Comparison of ENCODE assay signal across 8 cellular contexts in the genomic region with DNA sequence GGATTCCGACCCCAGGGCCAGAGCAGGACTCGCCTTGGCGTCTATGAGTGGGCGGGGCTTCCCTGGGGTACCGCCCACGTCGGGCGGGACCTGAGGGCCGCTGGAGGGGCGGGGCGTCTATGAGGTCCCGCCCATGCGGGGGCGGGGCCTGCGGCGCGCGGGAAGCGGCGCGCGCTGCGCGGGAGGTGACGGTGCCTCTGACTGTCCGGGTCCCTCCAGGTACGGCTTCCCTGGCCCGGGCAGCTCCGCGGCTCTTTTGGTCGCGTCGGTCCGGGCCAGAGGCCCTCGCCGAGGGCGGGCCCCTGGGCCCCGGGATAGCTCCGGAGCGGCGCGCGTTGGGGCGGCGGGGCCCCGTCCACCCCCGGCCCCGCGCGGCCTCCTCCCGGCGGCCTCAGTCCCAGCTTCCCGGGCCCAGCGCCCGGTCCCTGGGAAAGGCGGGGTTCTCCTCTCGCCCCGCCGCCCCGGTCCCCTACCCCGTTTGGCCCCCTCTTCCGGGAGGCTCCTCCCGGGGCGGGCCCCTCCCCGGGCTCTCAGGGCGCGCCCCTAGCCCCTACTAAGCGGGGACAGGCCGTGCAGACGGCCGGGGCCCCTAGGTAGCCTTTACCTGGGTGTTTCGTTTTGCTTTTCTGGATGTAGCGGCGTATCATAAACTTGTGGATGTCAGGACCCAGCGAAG. TPM values are rescaled to one million over a fixed set of nuclear protein-coding genes. Genes with fewer than 3 reads are reported as not detected.
DNase-seq lines count a peak whose midpoint lies in the region; ATAC-seq and TF ChIP-seq lines count a peak whose summit lies in the region.

A gene (plus strand): TSS at position 160 of the 676 bp plus-strand sequence. CDS start 745 bp downstream, outside the sequence.

- 3% methylated on average over 9 of the region's 75 CpGs for WGBS in right lobe of liver (ENCODE audit: insufficient coverage, low coverage, low lambda C conversion rate, missing lambda C conversion rate)

- no peaks in the 10 kb centered on the region for H3K9me3 Mint-ChIP-seq in activated CD4-positive, alpha-beta T cell treated with anti-CD3 and anti-CD28 coated beads, Interleukin-2, amount 10 ng/mL, durations not matched to agents 7 days and 5 days
- no peaks in the 10 kb centered on the region for H3K9me3 Mint-ChIP-seq in dendritic cell treated with granulocyte-macrophage colony-stimulating factor and Interleukin-4, amounts not matched to agents 40 ng/mL and 50 ng/mL, for 4 days

- no peaks in the 10 kb centered on the region for H3K9me3 ChIP-seq in right lobe of liver

- POLR2A ChIA-PET in activated CD4-positive, alpha-beta T cell treated with anti-CD3 and anti-CD28 coated beads, Interleukin-2, amount 10 ng/mL, durations not matched to agents 7 days and 5 days (lab: Charles Lee): no interaction called here

- no peaks in the 10 kb centered on the region for H3K4me1 ChIP-seq in right lobe of liver

- peak within 1 kb of the TSS; percentile 85 for H3K4me3 Mint-ChIP-seq in activated CD4-positive, alpha-beta T cell treated with anti-CD3 and anti-CD28 coated beads, Interleukin-2, amount 10 ng/mL, durations not matched to agents 7 days and 5 days
- peak within 1 kb of the TSS; percentile 52 for H3K4me3 Mint-ChIP-seq in dendritic cell treated with granulocyte-macrophage colony-stimulating factor and Interleukin-4, amounts not matched to agents 40 ng/mL and 50 ng/mL, for 4 days

- TF ChIP-seq POLR2A in right lobe of liver (IDR thresholded peaks at IDR 0.05): peak; percentile 38

- no peaks in the 10 kb centered on the region for H3K27me3 ChIP-seq in right lobe of liver

- H3K27ac Mint-ChIP-seq in activated CD4-positive, alpha-beta T cell treated with anti-CD3 and anti-CD28 coated beads, Interleukin-2, amount 10 ng/mL, durations not matched to agents 7 days and 5 days: peak within 1 kb of the TSS; percentile 92
- H3K27ac Mint-ChIP-seq in dendritic cell treated with granulocyte-macrophage colony-stimulating factor and Interleukin-4, amounts not matched to agents 40 ng/mL and 50 ng/mL, for 4 days: no peak within 1 kb of the TSS

- peaks cover 22% of the 10 kb centered on the region for H3K36me3 Mint-ChIP-seq in activated CD4-positive, alpha-beta T cell treated with anti-CD3 and anti-CD28 coated beads, Interleukin-2, amount 10 ng/mL, durations not matched to agents 7 days and 5 days (ENCODE audit: low read depth)
- H3K36me3 Mint-ChIP-seq in dendritic cell treated with granulocyte-macrophage colony-stimulating factor and Interleukin-4, amounts not matched to agents 40 ng/mL and 50 ng/mL, for 4 days (ENCODE audit: low read depth): no peaks in the 10 kb centered on the region

- CTCF ChIA-PET in activated CD4-positive, alpha-beta T cell treated with anti-CD3 and anti-CD28 coated beads, Interleukin-2, amount 10 ng/mL, durations not matched to agents 7 days and 5 days (lab: Charles Lee): interaction anchor here (1.3 kb wide), 1 partner anchor 8 kb away, joined by 3 read pairs; no protein-coding TSS in a partner anchor

- peak; percentile 83 for ATAC-seq in GM19035 (IDR thresholded peaks at IDR 0.05; ENCODE audit: unreplicated experiment)
- ATAC-seq in HG03342 (IDR thresholded peaks at IDR 0.05; ENCODE audit: unreplicated experiment): peak; percentile 85
- ATAC-seq in right lobe of liver: peak; percentile 97 to 99 (median 98)

- DNase-seq in AG20443 (ENCODE audit: low spot score): peak; percentile 99
- peak; percentile 62 for DNase-seq in NCI-H460 (ENCODE audit: extremely low read depth, low read depth)
- peak; percentile 80 for DNase-seq in activated CD4-positive, alpha-beta T cell treated with anti-CD3 and anti-CD28 coated beads, Interleukin-2, amount 10 ng/mL, durations not matched to agents 7 days and 5 days
- DNase-seq in right lobe of liver: peak; percentile 76 to 81 (median 80)
- peak; percentile 84 to 92 for DNase-seq in stimulated activated CD4-positive, alpha-beta T cell treated with anti-CD3 and anti-CD28 coated beads, Interleukin-2, amount 100 ng/mL, for 48 hours

- intact Hi-C loops in dendritic cell treated with granulocyte-macrophage colony-stimulating factor and Interleukin-4, amounts not matched to agents 40 ng/mL and 50 ng/mL, for 4 days (cut with micrococcal nuclease): no loop called here
- intact Hi-C loops in right lobe of liver (cut with DNase I): no loop called here

- H3K27me3 Mint-ChIP-seq in activated CD4-positive, alpha-beta T cell treated with anti-CD3 and anti-CD28 coated beads, Interleukin-2, amount 10 ng/mL, durations not matched to agents 7 days and 5 days: no peaks in the 10 kb centered on the region
- H3K27me3 Mint-ChIP-seq in dendritic cell treated with granulocyte-macrophage colony-stimulating factor and Interleukin-4, amounts not matched to agents 40 ng/mL and 50 ng/mL, for 4 days: no peaks in the 10 kb centered on the region

- no peaks in the 10 kb centered on the region for H3K36me3 ChIP-seq in right lobe of liver

- H3K4me1 Mint-ChIP-seq in activated CD4-positive, alpha-beta T cell treated with anti-CD3 and anti-CD28 coated beads, Interleukin-2, amount 10 ng/mL, durations not matched to agents 7 days and 5 days: peaks cover 28% of the 10 kb centered on the region
- no peaks in the 10 kb centered on the region for H3K4me1 Mint-ChIP-seq in dendritic cell treated with granulocyte-macrophage colony-stimulating factor and Interleukin-4, amounts not matched to agents 40 ng/mL and 50 ng/mL, for 4 days (ENCODE audit: low read depth)

- no peak within 1 kb of the TSS for H3K27ac ChIP-seq in right lobe of liver

- peak within 1 kb of the TSS; percentile 55 to 66 (median 59) for H3K4me3 ChIP-seq in right lobe of liver

- no peak for TF ChIP-seq CTCF in right lobe of liver (IDR thresholded peaks at IDR 0.05)

RNA-seq across cellular contexts. Expression of the gene that starts here (rescaled TPM):
- 7.9 TPM in 2 replicates for total RNA-seq in NCI-H460 (2014; rRNA removed; shearing (Covaris generic))
- 11.5 and 17.0 TPM in 2 replicates for polyA plus RNA-seq in NCI-H460 (2014; cell fraction: nucleus; rRNA removed)
- 10 to 100 TPM; 25.3 to 25.6 TPM for total RNA-seq in activated CD4-positive, alpha-beta T cell treated with anti-CD3 and anti-CD28 coated beads, Interleukin-2, amount 10 ng/mL, durations not matched to agents 7 days and 5 days
- 1 to 10 TPM in 2 of 6 experiments, under 1 TPM in 4; 0.27 to 2.1 (median 0.72) TPM for total RNA-seq in right lobe of liver
